ENCODE assay signal across 18 cellular contexts in genomic region chr12:58171914-58172313, GRCh38.
DNase-seq lines count a peak whose midpoint lies in the region; ATAC-seq and TF ChIP-seq lines count a peak whose summit lies in the region.
"Had no signal": no experiment of that assay in that cellular context is flagged by ENCODE, and none has a peak within 500 bp of the region (broad histone marks: within the 10 kb centered on the region; RNA-seq: fewer than 3 reads in every experiment).

No MANE protein-coding gene starts in this region.

- TF ChIP-seq POLR2A in adrenal gland (IDR thresholded peaks at IDR 0.05), result no peak

- no peak overlapping the region for H3K27ac Mint-ChIP-seq in stimulated activated naive CD8-positive, alpha-beta T cell treated with anti-CD3 and anti-CD28 coated beads, Interleukin-15, amount 100 ng/mL, for 72 hours
- H3K27ac Mint-ChIP-seq: naive thymus-derived CD4-positive, alpha-beta T cell had no signal

- H3K27me3 Mint-ChIP-seq in stimulated activated naive CD8-positive, alpha-beta T cell treated with anti-CD3 and anti-CD28 coated beads, Interleukin-15, amount 100 ng/mL, for 72 hours, result peaks cover 25% of the 10 kb centered on the region

- WGBS in adrenal gland, 4 donors, result 17 to 52% (median 40%) methylated on average over 2 of the region's 2 CpGs

- H3K9me3 ChIP-seq in adrenal gland (replicated peaks in 1 of 3), result no peaks in the 10 kb centered on the region
- H3K9me3 ChIP-seq: right lobe of liver had no signal

- H3K36me3 ChIP-seq in adrenal gland (replicated peaks in 1 of 2), result no peaks in the 10 kb centered on the region
- H3K36me3 ChIP-seq: right lobe of liver had no signal

- no peaks in the 10 kb centered on the region for H3K27me3 ChIP-seq in adrenal gland
- H3K27me3 ChIP-seq: right lobe of liver had no signal

- no peak for ATAC-seq in HG02610 (IDR thresholded peaks at IDR 0.05; ENCODE audit: unreplicated experiment)
- ATAC-seq in stimulated activated naive CD8-positive, alpha-beta T cell treated with anti-CD3 and anti-CD28 coated beads, Interleukin-15, amount 100 ng/mL, for 72 hours, result no peak
- ATAC-seq: activated T-cell treated with anti-CD3 and anti-CD28 coated beads, Interleukin-2, amount 50 U/mL, for 4 hours; naive thymus-derived CD4-positive, alpha-beta T cell; Right ventricle myocardium inferior had no signal

- no peak overlapping the region for H3K4me3 ChIP-seq in adrenal gland
- H3K4me3 ChIP-seq: right lobe of liver had no signal

- no peak for TF ChIP-seq CTCF in adrenal gland (IDR thresholded peaks at IDR 0.05)

- no peaks in the 10 kb centered on the region for H3K9me3 Mint-ChIP-seq in stimulated activated naive CD8-positive, alpha-beta T cell treated with anti-CD3 and anti-CD28 coated beads, Interleukin-15, amount 100 ng/mL, for 72 hours
- H3K9me3 Mint-ChIP-seq: activated T-cell treated with anti-CD3 and anti-CD28 coated beads, Interleukin-2, amount 50 U/mL, for 4 hours had no signal

- no peaks in the 10 kb centered on the region for H3K4me1 Mint-ChIP-seq in stimulated activated naive CD8-positive, alpha-beta T cell treated with anti-CD3 and anti-CD28 coated beads, Interleukin-15, amount 100 ng/mL, for 72 hours
- H3K4me1 Mint-ChIP-seq: naive thymus-derived CD4-positive, alpha-beta T cell had no signal

- no peak overlapping the region for H3K27ac ChIP-seq in adrenal gland
- H3K27ac ChIP-seq: right lobe of liver had no signal

- H3K4me3 Mint-ChIP-seq in stimulated activated naive CD8-positive, alpha-beta T cell treated with anti-CD3 and anti-CD28 coated beads, Interleukin-15, amount 100 ng/mL, for 72 hours, result no peak overlapping the region
- H3K4me3 Mint-ChIP-seq: activated T-cell treated with anti-CD3 and anti-CD28 coated beads, Interleukin-2, amount 50 U/mL, for 4 hours; naive thymus-derived CD4-positive, alpha-beta T cell had no signal

- intact Hi-C loops in adrenal gland (cut with DNase I), result no loop called here

- DNase-seq in COLO829 (ENCODE audit: low spot score) (peak; percentile 38), adrenal gland (peak in 6 of 7 donors; percentile 20 to 68 (median 46)), fibroblast of peridontal ligament (ENCODE audit: extremely low read depth) (peak; percentile 49), pons (ENCODE audit: low spot score) (peak; percentile 17), inferior parietal cortex (ENCODE audit: extremely low spot score) (no peak)
- no peak for DNase-seq in stimulated activated CD4-positive, alpha-beta T cell treated with anti-CD3 and anti-CD28 coated beads, Interleukin-2, amount 100 ng/mL, for 24 hours
- DNase-seq in stimulated activated naive CD8-positive, alpha-beta T cell treated with anti-CD3 and anti-CD28 coated beads, Interleukin-15, amount 100 ng/mL, for 72 hours, result no peak
- DNase-seq: activated CD4-positive, alpha-beta T cell treated with anti-CD3 and anti-CD28 coated beads, Interleukin-2, amount 50 U/mL, for 1 hour; activated T-cell treated with anti-CD3 and anti-CD28 coated beads, Interleukin-2, amount 50 U/mL, for 4 hours; effector memory CD4-positive, alpha-beta T cell; naive thymus-derived CD4-positive, alpha-beta T cell; NCI-H1092 treated with DMSO at 0.1 percent for 48 hours; NCI-H2227 treated with DMSO at 0.1 percent for 48 hours; NK-92 treated with Interleukin-12 subunit alpha and Interleukin-12 subunit beta, amount 100 ng/mL, for 24 hours; right lobe of liver; stimulated activated naive CD4-positive, alpha-beta T cell treated with Interleukin-2 at 50 U/mL for 16 hours had no signal

- H3K4me1 ChIP-seq in adrenal gland (replicated peaks in 1 of 2), result peaks cover 0 to 6% of the 10 kb centered on the region in 2 donors
- H3K4me1 ChIP-seq: right lobe of liver had no signal

Comparison
In these comparisons a context has a peak if more than half of its experiments do, and no peak if none do; other contexts are left out.
1. DNase-seq: peak in COLO829 (single experiment), adrenal gland (6 of 7), fibroblast of peridontal ligament (single experiment) and pons (single experiment); none in inferior parietal cortex (single experiment), stimulated activated CD4-positive, alpha-beta T cell treated with anti-CD3 and anti-CD28 coated beads, Interleukin-2, amount 100 ng/mL, for 24 hours (0 of 2) and stimulated activated naive CD8-positive, alpha-beta T cell treated with anti-CD3 and anti-CD28 coated beads, Interleukin-15, amount 100 ng/mL, for 72 hours (0 of 2).